In the genomic region with DNA sequence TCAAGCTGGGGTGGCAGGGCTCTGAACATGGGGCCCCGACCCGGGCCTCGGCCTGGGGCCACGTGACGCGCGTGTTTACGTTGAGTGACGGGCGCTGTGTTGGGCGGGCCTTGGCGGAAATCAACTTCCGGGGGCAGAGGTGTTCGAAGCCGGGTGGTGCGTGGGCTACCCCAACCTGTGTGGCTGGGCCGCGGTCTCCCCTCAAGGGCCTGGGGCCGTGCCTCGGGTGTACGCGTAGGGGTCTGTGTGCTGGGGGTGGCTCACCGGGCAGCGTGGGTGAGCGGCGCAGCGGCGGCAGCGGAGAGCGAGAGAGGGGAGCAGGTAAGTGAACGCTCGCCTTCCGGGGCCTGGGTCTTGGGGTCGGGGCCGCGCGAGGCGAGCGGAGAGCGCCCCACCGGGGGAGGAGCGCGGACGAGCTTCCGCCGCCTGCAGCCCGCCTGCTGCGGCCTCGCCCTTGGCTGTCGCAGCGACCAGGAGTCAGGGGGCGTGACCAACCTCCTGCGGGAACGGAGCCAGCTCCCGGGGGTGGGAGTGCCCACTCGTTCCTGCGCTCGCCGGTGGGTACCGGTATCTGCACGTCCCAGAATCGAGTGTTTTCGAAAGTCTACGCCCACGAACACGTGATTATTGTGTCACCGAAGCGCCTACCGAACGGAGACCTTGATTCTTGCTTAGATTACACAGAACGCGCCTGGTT, we compare ENCODE assay signal across 2 cellular contexts.
TF ChIP-seq lines count a peak whose summit lies in the region.

A gene with protein sequence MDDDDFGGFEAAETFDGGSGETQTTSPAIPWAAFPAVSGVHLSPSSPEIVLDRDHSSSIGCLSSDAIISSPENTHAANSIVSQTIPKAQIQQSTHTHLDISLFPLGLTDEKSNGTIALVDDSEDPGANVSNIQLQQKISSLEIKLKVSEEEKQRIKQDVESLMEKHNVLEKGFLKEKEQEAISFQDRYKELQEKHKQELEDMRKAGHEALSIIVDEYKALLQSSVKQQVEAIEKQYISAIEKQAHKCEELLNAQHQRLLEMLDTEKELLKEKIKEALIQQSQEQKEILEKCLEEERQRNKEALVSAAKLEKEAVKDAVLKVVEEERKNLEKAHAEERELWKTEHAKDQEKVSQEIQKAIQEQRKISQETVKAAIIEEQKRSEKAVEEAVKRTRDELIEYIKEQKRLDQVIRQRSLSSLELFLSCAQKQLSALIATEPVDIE (plus strand): TSS at position 136 of the 697 bp plus-strand sequence. CDS start 66,760 bp downstream, outside the sequence.

TF ChIP-seq in A549, 52 proteins besides CTCF, POLR2A, EP300 and RAD21 (continued from another document and continues in another):
- TF ChIP-seq HDAC2 (IDR thresholded peaks at IDR 0.05) = no peak; the same call in 1 of the 2 replicates
- TF ChIP-seq EHF (CRISPR knock-in tag; IDR thresholded peaks at IDR 0.05) = no peak
- TF ChIP-seq ZC3H11A (IDR thresholded peaks at IDR 0.05) = no peak
- TF ChIP-seq, protein P1, sequence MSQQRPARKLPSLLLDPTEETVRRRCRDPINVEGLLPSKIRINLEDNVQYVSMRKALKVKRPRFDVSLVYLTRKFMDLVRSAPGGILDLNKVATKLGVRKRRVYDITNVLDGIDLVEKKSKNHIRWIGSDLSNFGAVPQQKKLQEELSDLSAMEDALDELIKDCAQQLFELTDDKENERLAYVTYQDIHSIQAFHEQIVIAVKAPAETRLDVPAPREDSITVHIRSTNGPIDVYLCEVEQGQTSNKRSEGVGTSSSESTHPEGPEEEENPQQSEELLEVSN (IDR thresholded peaks at IDR 0.05; ENCODE audit: borderline replicate concordance, low read depth) = peak; percentile 89
- peak; percentile 81 for TF ChIP-seq NPAS2 (CRISPR knock-in tag; IDR thresholded peaks at IDR 0.05; ENCODE audit: borderline replicate concordance)
- peak; percentile 31; the same call in 1 of the 2 replicates for TF ChIP-seq MYC (IDR thresholded peaks at IDR 0.05; ENCODE audit: borderline replicate concordance, low read length)
- peak; percentile 97 for TF ChIP-seq PHF8 (IDR thresholded peaks at IDR 0.05; ENCODE audit: borderline replicate concordance, low read depth)
- TF ChIP-seq MAFK (IDR thresholded peaks at IDR 0.05; ENCODE audit: partially characterized antibody) = no peak
- TF ChIP-seq HOXB13 (CRISPR knock-in tag; IDR thresholded peaks at IDR 0.05; ENCODE audit: low read depth) = 0 out of 2 replicates have a peak, but pooled peaks have one; percentile 2
- TF ChIP-seq JUN (IDR thresholded peaks at IDR 0.05) = peak in 1 of 2 experiments; percentile 90; a peak in 2 of 5 replicates
- TF ChIP-seq NFE2L2 (conservative IDR thresholded peaks at IDR 0.05; ENCODE audit: low read length) = no peak
- TF ChIP-seq SREBF2 (IDR thresholded peaks at IDR 0.05) = no peak
- no peak; the same call in 1 of the 2 replicates for TF ChIP-seq MAZ (IDR thresholded peaks at IDR 0.05; ENCODE audit: borderline replicate concordance, low read depth, low read length)
- TF ChIP-seq TFCP2L1 (CRISPR knock-in tag; IDR thresholded peaks at IDR 0.05) = 0 out of 2 replicates have a peak, but pooled peaks have one; percentile 63
- no peak for TF ChIP-seq EHMT2 (IDR thresholded peaks at IDR 0.05; ENCODE audit: low read depth)
- no peak for TF ChIP-seq CHD2 (IDR thresholded peaks at IDR 0.05; ENCODE audit: low read length, partially characterized antibody)
- no peak for TF ChIP-seq HEYL (CRISPR knock-in tag; IDR thresholded peaks at IDR 0.05)
- no peak for TF ChIP-seq TP53 (CRISPR knock-in tag; IDR thresholded peaks at IDR 0.05)
- TF ChIP-seq, protein P2, sequence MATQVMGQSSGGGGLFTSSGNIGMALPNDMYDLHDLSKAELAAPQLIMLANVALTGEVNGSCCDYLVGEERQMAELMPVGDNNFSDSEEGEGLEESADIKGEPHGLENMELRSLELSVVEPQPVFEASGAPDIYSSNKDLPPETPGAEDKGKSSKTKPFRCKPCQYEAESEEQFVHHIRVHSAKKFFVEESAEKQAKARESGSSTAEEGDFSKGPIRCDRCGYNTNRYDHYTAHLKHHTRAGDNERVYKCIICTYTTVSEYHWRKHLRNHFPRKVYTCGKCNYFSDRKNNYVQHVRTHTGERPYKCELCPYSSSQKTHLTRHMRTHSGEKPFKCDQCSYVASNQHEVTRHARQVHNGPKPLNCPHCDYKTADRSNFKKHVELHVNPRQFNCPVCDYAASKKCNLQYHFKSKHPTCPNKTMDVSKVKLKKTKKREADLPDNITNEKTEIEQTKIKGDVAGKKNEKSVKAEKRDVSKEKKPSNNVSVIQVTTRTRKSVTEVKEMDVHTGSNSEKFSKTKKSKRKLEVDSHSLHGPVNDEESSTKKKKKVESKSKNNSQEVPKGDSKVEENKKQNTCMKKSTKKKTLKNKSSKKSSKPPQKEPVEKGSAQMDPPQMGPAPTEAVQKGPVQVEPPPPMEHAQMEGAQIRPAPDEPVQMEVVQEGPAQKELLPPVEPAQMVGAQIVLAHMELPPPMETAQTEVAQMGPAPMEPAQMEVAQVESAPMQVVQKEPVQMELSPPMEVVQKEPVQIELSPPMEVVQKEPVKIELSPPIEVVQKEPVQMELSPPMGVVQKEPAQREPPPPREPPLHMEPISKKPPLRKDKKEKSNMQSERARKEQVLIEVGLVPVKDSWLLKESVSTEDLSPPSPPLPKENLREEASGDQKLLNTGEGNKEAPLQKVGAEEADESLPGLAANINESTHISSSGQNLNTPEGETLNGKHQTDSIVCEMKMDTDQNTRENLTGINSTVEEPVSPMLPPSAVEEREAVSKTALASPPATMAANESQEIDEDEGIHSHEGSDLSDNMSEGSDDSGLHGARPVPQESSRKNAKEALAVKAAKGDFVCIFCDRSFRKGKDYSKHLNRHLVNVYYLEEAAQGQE (IDR thresholded peaks at IDR 0.05) = no peak
- no peak for TF ChIP-seq CBX8 (IDR thresholded peaks at IDR 0.05)
- TF ChIP-seq RCOR1 (IDR thresholded peaks at IDR 0.05; ENCODE audit: low read depth, low read length) = no peak
- no peak for TF ChIP-seq KDM5A (IDR thresholded peaks at IDR 0.05)
- no peak for TF ChIP-seq POLR2AphosphoS2 (conservative IDR thresholded peaks at IDR 0.05; ENCODE audit: low read length)
- no peak for TF ChIP-seq CBX2 (IDR thresholded peaks at IDR 0.05; ENCODE audit: borderline replicate concordance, low read depth)
- TF ChIP-seq SMC3 (IDR thresholded peaks at IDR 0.05) = peak; percentile 8; the same call in 1 of the 3 replicates
- TF ChIP-seq, protein P3, sequence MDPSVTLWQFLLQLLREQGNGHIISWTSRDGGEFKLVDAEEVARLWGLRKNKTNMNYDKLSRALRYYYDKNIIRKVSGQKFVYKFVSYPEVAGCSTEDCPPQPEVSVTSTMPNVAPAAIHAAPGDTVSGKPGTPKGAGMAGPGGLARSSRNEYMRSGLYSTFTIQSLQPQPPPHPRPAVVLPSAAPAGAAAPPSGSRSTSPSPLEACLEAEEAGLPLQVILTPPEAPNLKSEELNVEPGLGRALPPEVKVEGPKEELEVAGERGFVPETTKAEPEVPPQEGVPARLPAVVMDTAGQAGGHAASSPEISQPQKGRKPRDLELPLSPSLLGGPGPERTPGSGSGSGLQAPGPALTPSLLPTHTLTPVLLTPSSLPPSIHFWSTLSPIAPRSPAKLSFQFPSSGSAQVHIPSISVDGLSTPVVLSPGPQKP (IDR thresholded peaks at IDR 0.05; ENCODE audit: low read depth, low read length) = no peak
- TF ChIP-seq, protein P4, sequence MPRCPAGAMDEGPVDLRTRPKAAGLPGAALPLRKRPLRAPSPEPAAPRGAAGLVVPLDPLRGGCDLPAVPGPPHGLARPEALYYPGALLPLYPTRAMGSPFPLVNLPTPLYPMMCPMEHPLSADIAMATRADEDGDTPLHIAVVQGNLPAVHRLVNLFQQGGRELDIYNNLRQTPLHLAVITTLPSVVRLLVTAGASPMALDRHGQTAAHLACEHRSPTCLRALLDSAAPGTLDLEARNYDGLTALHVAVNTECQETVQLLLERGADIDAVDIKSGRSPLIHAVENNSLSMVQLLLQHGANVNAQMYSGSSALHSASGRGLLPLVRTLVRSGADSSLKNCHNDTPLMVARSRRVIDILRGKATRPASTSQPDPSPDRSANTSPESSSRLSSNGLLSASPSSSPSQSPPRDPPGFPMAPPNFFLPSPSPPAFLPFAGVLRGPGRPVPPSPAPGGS (IDR thresholded peaks at IDR 0.05) = peak; percentile 70; the same call in 1 of the 3 replicates
- TF ChIP-seq ZSCAN20 (CRISPR knock-in tag; IDR thresholded peaks at IDR 0.05) = no peak
- no peak; a peak in 1 of 4 replicates for TF ChIP-seq CEBPB (IDR thresholded peaks at IDR 0.05)

TF ChIP-seq in WTC11, 78 proteins besides CTCF, POLR2A, EP300 and RAD21 (continued from another document and continues in another):
- TF ChIP-seq, protein P5, sequence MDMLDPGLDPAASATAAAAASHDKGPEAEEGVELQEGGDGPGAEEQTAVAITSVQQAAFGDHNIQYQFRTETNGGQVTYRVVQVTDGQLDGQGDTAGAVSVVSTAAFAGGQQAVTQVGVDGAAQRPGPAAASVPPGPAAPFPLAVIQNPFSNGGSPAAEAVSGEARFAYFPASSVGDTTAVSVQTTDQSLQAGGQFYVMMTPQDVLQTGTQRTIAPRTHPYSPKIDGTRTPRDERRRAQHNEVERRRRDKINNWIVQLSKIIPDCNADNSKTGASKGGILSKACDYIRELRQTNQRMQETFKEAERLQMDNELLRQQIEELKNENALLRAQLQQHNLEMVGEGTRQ (CRISPR knock-in tag; IDR thresholded peaks at IDR 0.05) = peak; percentile 97
- TF ChIP-seq ZNF121 (CRISPR knock-in tag; IDR thresholded peaks at IDR 0.05) (peak; percentile 57; the same call in 1 of the 2 replicates), CBFB (CRISPR knock-in tag; IDR thresholded peaks at IDR 0.05; ENCODE audit: low read depth) (no peak), FOXP1 (CRISPR knock-in tag; IDR thresholded peaks at IDR 0.05; ENCODE audit: borderline replicate concordance) (peak; percentile 36; the same call in 1 of the 2 replicates), ZNF232 (CRISPR knock-in tag; IDR thresholded peaks at IDR 0.05) (peak; percentile 47; the same call in 1 of the 2 replicates), ZNF396 (CRISPR knock-in tag; IDR thresholded peaks at IDR 0.05; ENCODE audit: borderline replicate concordance) (no peak), NFE2L1 (CRISPR knock-in tag; IDR thresholded peaks at IDR 0.05) (no peak), TEAD4 (CRISPR knock-in tag; IDR thresholded peaks at IDR 0.05) (0 out of 2 replicates have a peak, but pooled peaks have one; percentile 26), ZNF423 (CRISPR knock-in tag; IDR thresholded peaks at IDR 0.05) (no peak; the same call in none of the 2 replicates), ETV6 (CRISPR knock-in tag; IDR thresholded peaks at IDR 0.05) (no peak), ZNF416 (CRISPR knock-in tag; IDR thresholded peaks at IDR 0.05) (no peak), ZNF671 (CRISPR knock-in tag; IDR thresholded peaks at IDR 0.05) (no peak), KAT7 (CRISPR knock-in tag; IDR thresholded peaks at IDR 0.05; ENCODE audit: borderline replicate concordance) (peak; percentile 79; the same call in 1 of the 2 replicates), SP1 (CRISPR knock-in tag; conservative IDR thresholded peaks at IDR 0.05) (peak; percentile 64), ZBTB21 (CRISPR knock-in tag; IDR thresholded peaks at IDR 0.05; ENCODE audit: borderline replicate concordance) (no peak)
- TF ChIP-seq, protein P6, sequence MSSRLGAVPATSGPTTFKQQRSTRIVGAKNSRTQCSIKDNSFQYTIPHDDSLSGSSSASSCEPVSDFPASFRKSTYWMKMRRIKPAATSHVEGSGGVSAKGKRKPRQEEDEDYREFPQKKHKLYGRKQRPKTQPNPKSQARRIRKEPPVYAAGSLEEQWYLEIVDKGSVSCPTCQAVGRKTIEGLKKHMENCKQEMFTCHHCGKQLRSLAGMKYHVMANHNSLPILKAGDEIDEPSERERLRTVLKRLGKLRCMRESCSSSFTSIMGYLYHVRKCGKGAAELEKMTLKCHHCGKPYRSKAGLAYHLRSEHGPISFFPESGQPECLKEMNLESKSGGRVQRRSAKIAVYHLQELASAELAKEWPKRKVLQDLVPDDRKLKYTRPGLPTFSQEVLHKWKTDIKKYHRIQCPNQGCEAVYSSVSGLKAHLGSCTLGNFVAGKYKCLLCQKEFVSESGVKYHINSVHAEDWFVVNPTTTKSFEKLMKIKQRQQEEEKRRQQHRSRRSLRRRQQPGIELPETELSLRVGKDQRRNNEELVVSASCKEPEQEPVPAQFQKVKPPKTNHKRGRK (CRISPR knock-in tag; IDR thresholded peaks at IDR 0.05; ENCODE audit: borderline replicate concordance) = no peak
- TF ChIP-seq, protein P7, sequence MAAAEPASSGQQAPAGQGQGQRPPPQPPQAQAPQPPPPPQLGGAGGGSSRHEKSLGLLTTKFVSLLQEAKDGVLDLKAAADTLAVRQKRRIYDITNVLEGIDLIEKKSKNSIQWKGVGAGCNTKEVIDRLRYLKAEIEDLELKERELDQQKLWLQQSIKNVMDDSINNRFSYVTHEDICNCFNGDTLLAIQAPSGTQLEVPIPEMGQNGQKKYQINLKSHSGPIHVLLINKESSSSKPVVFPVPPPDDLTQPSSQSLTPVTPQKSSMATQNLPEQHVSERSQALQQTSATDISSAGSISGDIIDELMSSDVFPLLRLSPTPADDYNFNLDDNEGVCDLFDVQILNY (CRISPR knock-in tag; IDR thresholded peaks at IDR 0.05) = no peak; the same call in 1 of the 2 replicates
- TF ChIP-seq, protein P8, sequence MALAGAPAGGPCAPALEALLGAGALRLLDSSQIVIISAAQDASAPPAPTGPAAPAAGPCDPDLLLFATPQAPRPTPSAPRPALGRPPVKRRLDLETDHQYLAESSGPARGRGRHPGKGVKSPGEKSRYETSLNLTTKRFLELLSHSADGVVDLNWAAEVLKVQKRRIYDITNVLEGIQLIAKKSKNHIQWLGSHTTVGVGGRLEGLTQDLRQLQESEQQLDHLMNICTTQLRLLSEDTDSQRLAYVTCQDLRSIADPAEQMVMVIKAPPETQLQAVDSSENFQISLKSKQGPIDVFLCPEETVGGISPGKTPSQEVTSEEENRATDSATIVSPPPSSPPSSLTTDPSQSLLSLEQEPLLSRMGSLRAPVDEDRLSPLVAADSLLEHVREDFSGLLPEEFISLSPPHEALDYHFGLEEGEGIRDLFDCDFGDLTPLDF (CRISPR knock-in tag; IDR thresholded peaks at IDR 0.05) = peak; percentile 51; the same call in 1 of the 2 replicates
- TF ChIP-seq, protein P9, sequence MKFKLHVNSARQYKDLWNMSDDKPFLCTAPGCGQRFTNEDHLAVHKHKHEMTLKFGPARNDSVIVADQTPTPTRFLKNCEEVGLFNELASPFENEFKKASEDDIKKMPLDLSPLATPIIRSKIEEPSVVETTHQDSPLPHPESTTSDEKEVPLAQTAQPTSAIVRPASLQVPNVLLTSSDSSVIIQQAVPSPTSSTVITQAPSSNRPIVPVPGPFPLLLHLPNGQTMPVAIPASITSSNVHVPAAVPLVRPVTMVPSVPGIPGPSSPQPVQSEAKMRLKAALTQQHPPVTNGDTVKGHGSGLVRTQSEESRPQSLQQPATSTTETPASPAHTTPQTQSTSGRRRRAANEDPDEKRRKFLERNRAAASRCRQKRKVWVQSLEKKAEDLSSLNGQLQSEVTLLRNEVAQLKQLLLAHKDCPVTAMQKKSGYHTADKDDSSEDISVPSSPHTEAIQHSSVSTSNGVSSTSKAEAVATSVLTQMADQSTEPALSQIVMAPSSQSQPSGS (CRISPR knock-in tag; IDR thresholded peaks at IDR 0.05; ENCODE audit: borderline replicate concordance, low read depth) = no peak
- TF ChIP-seq, protein P10, sequence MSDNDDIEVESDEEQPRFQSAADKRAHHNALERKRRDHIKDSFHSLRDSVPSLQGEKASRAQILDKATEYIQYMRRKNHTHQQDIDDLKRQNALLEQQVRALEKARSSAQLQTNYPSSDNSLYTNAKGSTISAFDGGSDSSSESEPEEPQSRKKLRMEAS (CRISPR knock-in tag; IDR thresholded peaks at IDR 0.05) = peak; percentile 95
- TF ChIP-seq, protein P11, sequence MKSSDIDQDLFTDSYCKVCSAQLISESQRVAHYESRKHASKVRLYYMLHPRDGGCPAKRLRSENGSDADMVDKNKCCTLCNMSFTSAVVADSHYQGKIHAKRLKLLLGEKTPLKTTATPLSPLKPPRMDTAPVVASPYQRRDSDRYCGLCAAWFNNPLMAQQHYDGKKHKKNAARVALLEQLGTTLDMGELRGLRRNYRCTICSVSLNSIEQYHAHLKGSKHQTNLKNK (CRISPR knock-in tag; IDR thresholded peaks at IDR 0.05) = no peak
- TF ChIP-seq, protein P12, sequence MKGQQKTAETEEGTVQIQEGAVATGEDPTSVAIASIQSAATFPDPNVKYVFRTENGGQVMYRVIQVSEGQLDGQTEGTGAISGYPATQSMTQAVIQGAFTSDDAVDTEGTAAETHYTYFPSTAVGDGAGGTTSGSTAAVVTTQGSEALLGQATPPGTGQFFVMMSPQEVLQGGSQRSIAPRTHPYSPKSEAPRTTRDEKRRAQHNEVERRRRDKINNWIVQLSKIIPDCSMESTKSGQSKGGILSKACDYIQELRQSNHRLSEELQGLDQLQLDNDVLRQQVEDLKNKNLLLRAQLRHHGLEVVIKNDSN (CRISPR knock-in tag; IDR thresholded peaks at IDR 0.05) = peak; percentile 97
